15 cellular contexts compared by ENCODE assay signal in genomic region chr7:92255308-92255707, GRCh38. TPM values are rescaled to one million over a fixed set of nuclear protein-coding genes. Genes with fewer than 3 reads are reported as not detected.
A peak's percentile ranks its signal among the peaks of the same experiment; 100 is the strongest.
DNase-seq lines count a peak whose midpoint lies in the region; ATAC-seq and TF ChIP-seq lines count a peak whose summit lies in the region.
"Had no signal": no experiment of that assay in that cellular context is flagged by ENCODE, and none has a peak within 500 bp of the region (broad histone marks: within the 10 kb centered on the region; RNA-seq: fewer than 3 reads in every experiment).

No MANE protein-coding gene starts in this region.

- no peaks in the 10 kb centered on the region for H3K27me3 Mint-ChIP-seq in CD4-positive, alpha-beta memory T cell

- H3K9me3 ChIP-seq in adipocyte (ENCODE audit: control insufficient read depth, low read length) (no peaks in the 10 kb centered on the region), thoracic aorta (no peaks in the 10 kb centered on the region)
- no peaks in the 10 kb centered on the region for H3K9me3 ChIP-seq in CD4-positive, alpha-beta memory T cell (ENCODE audit: control insufficient read depth in 1 of 2, low read length in 2 of 2)
- H3K9me3 ChIP-seq: pancreas, thyroid gland had no signal

- intact Hi-C loops in CD4-positive, alpha-beta memory T cell (cut with micrococcal nuclease), result no loop called here

- H3K4me3 ChIP-seq in adipocyte (ENCODE audit: low read length) (peak overlapping the region; percentile 76), thoracic aorta (peak overlapping the region; percentile 56)
- H3K4me3 ChIP-seq in CD4-positive, alpha-beta memory T cell (ENCODE audit: low read length in 2 of 2), result no peak overlapping the region
- H3K4me3 ChIP-seq: pancreas, thyroid gland had no signal

- DNase-seq in HCEC 1CT (peak; percentile 51), adipocyte (ENCODE audit: low read depth) (peak; percentile 41), foreskin keratinocyte (peak; percentile 35 to 50), thoracic aorta (ENCODE audit: low spot score) (peak; percentile 13), mesenteric fat pad (ENCODE audit: low spot score) (no peak), retina (no peak)
- no peak for DNase-seq in CD4-positive, alpha-beta memory T cell
- DNase-seq: activated CD8-positive, alpha-beta memory T cell treated with anti-CD3 and anti-CD28 coated beads for 24 hours; anterior cingulate cortex; GDM1; left colon; NCI-H524 treated with DMSO at 0.1 percent for 48 hours; pancreas; thyroid gland had no signal

- peak overlapping the region; percentile 80 for H3K9ac ChIP-seq in adipocyte (ENCODE audit: low read length)

- H3K4me1 Mint-ChIP-seq in CD4-positive, alpha-beta memory T cell, result peaks cover 32 to 43% (median 38%) of the 10 kb centered on the region in 4 donors

- no peaks in the 10 kb centered on the region for H3K36me3 ChIP-seq in adipocyte (ENCODE audit: control insufficient read depth, insufficient read depth, low read length, severe bottlenecking)
- H3K36me3 ChIP-seq in thoracic aorta, result no peaks in the 10 kb centered on the region
- no peaks in the 10 kb centered on the region for H3K36me3 ChIP-seq in CD4-positive, alpha-beta memory T cell (ENCODE audit: insufficient read depth, low read length)
- H3K36me3 ChIP-seq: pancreas, thyroid gland had no signal

- H3K27ac Mint-ChIP-seq in CD4-positive, alpha-beta memory T cell, result no peak overlapping the region

- POLR2A ChIA-PET in CD4-positive, alpha-beta memory T cell (lab: Charles Lee; ENCODE audit: partially characterized antibody), result interaction anchor here (1.0 kb wide), 1 partner anchor 10 kb away, joined by 3 read pairs; the partner anchor contains the start of genes ANKIB1 and KRIT1

- TF ChIP-seq CTCF in foreskin keratinocyte (conservative IDR thresholded peaks at IDR 0.05) (no peak), thoracic aorta (IDR thresholded peaks at IDR 0.05) (no peak)

- no peak overlapping the region for H3K4me3 Mint-ChIP-seq in CD4-positive, alpha-beta memory T cell

- H3K27ac ChIP-seq in foreskin keratinocyte, result peak overlapping the region; percentile 22
- peak overlapping the region; percentile 51 to 63 for H3K27ac ChIP-seq in thoracic aorta
- no peak overlapping the region for H3K27ac ChIP-seq in CD4-positive, alpha-beta memory T cell (ENCODE audit: low read depth, low read length)
- H3K27ac ChIP-seq: pancreas, thyroid gland had no signal

- H3K9me3 Mint-ChIP-seq in CD4-positive, alpha-beta memory T cell, result peaks cover 0 to 4% (median 0%) of the 10 kb centered on the region in 8 donors

- no peaks in the 10 kb centered on the region for H3K27me3 ChIP-seq in adipocyte (replicated peaks; ENCODE audit: control insufficient read depth, insufficient read depth, low read length)
- no peaks in the 10 kb centered on the region for H3K27me3 ChIP-seq in foreskin keratinocyte
- no peaks in the 10 kb centered on the region for H3K27me3 ChIP-seq in thoracic aorta (replicated peaks; ENCODE audit: insufficient read depth)
- H3K27me3 ChIP-seq in CD4-positive, alpha-beta memory T cell (ENCODE audit: insufficient read depth, low read length), result no peaks in the 10 kb centered on the region
- H3K27me3 ChIP-seq: pancreas, thyroid gland had no signal

- peaks cover 18% of the 10 kb centered on the region for H3K4me1 ChIP-seq in adipocyte (ENCODE audit: control insufficient read depth, insufficient read depth, low read length)
- peaks cover 40% of the 10 kb centered on the region for H3K4me1 ChIP-seq in foreskin keratinocyte
- H3K4me1 ChIP-seq in thoracic aorta (ENCODE audit: control insufficient read depth in 1 of 2, low read depth in 2 of 2), result peaks cover 8 to 20% of the 10 kb centered on the region in 2 donors
- no peaks in the 10 kb centered on the region for H3K4me1 ChIP-seq in CD4-positive, alpha-beta memory T cell (ENCODE audit: insufficient read depth, low read length)
- H3K4me1 ChIP-seq: thyroid gland had no signal

- ATAC-seq in foreskin keratinocyte, result peak; percentile 26
- ATAC-seq in thoracic aorta (ENCODE audit: insufficient number of reproducible peaks, low FRiP score, low read depth), result peak; percentile 93
- ATAC-seq: HCT116, left colon had no signal

- peaks cover 14 to 28% of the 10 kb centered on the region in 2 donors for H3K36me3 Mint-ChIP-seq in CD4-positive, alpha-beta memory T cell

- CTCF ChIA-PET in CD4-positive, alpha-beta memory T cell (lab: Charles Lee; ENCODE audit: partially characterized antibody), result no interaction called here

RNA-seq across cellular contexts. Expression of gene ANKIB1, which starts 9.5 kb away (rescaled TPM):
- total RNA-seq in foreskin keratinocyte (34.7 and 35.5 TPM in 2 replicates), thoracic aorta (10 to 100 TPM; 33.3 to 37.1 TPM), mesenteric fat pad (66.9 TPM)
- polyA plus RNA-seq in foreskin keratinocyte, result 6.1 and 6.4 TPM in 2 replicates
- 10 to 100 TPM; 77.7 to 78.5 TPM for total RNA-seq in CD4-positive, alpha-beta memory T cell
- polyA plus RNA-seq in CD4-positive, alpha-beta memory T cell, result 10 to 100 TPM in 1 of 2 donors, 1 to 10 TPM in 1; 3.7 to 10.2 TPM

RNA-seq across cellular contexts. Expression of gene KRIT1, which starts 9.6 kb away (rescaled TPM):
- 27.0 and 30.3 TPM in 2 replicates for total RNA-seq in foreskin keratinocyte
- 7.6 and 8.5 TPM in 2 replicates for polyA plus RNA-seq in foreskin keratinocyte
- total RNA-seq in thoracic aorta, result 10 to 100 TPM; 83.1 to 98.8 TPM
- 10 to 100 TPM; 66.0 to 80.7 TPM for total RNA-seq in CD4-positive, alpha-beta memory T cell
- polyA plus RNA-seq in CD4-positive, alpha-beta memory T cell, result 10 to 100 TPM in 1 of 2 donors, 1 to 10 TPM in 1; 7.7 to 21.4 TPM
- total RNA-seq in mesenteric fat pad, result 29.0 TPM

Comparison
In these comparisons a context has a peak if more than half of its experiments do, and no peak if none do; other contexts are left out.
1. DNase-seq: peak in HCEC 1CT (single experiment), adipocyte (single experiment), foreskin keratinocyte (2 of 2) and thoracic aorta (single experiment); none in CD4-positive, alpha-beta memory T cell (0 of 5), mesenteric fat pad (single experiment) and retina (single experiment).
2. H3K4me3 ChIP-seq: peak in adipocyte (single experiment) and thoracic aorta (single experiment); none in CD4-positive, alpha-beta memory T cell (0 of 2).